In the genomic region with DNA sequence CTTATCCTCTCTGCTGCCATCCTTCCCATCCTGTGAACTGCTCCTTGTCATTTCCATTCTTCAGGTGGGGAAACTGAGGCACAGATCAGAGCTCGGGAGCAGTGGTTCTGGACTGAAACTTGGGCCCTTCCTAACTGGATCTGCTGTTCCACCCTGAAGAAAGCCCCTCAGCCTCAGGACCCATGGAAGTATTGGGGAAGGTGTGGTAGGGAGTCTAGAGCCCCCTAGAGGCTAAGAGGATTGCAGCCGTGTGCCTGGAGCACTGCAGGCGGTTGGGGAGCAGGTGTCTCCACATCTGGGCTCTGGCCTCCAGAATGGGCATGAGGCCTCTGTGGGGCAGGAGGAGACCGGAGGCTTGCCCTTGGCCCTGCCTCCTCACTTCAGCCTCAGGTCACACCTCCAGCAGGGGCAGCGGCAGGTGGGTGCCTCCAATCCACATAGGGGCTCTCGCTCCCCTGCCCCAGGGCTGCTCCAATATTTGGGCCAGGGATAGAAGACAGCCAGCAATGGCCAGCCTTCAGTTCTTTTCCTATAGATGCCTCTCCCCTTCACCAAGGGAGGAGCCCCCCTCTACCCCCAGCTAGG, we compare ENCODE assay signal across 1 cellular context.
TF ChIP-seq lines count a peak whose summit lies in the region.

No MANE protein-coding gene starts in this region.

TF ChIP-seq in HCT116, 20 proteins besides CTCF, POLR2A, EP300 and RAD21 (continued from another document):
- TF ChIP-seq ZBTB33 (IDR thresholded peaks at IDR 0.05; ENCODE audit: extremely low read depth, insufficient replicate concordance, low read length) = no peak
- TF ChIP-seq JUND (IDR thresholded peaks at IDR 0.05) = no peak
- TF ChIP-seq POLR2AphosphoS5 (IDR thresholded peaks at IDR 0.05; ENCODE audit: low read depth, low read length) = no peak
- TF ChIP-seq EZH2phosphoT487 (IDR thresholded peaks at IDR 0.05; ENCODE audit: borderline replicate concordance) = no peak
- no peak for TF ChIP-seq REST (IDR thresholded peaks at IDR 0.05; ENCODE audit: low read depth)
- TF ChIP-seq SRF (IDR thresholded peaks at IDR 0.05; ENCODE audit: low read depth) = no peak
- TF ChIP-seq FOSL1 (IDR thresholded peaks at IDR 0.05; ENCODE audit: low read depth) = no peak
- no peak for TF ChIP-seq TCF7L2 (IDR thresholded peaks at IDR 0.05; ENCODE audit: borderline replicate concordance, extremely low read depth, insufficient read depth, insufficient read length)
- no peak for TF ChIP-seq ATF3 (IDR thresholded peaks at IDR 0.05)
- no peak for TF ChIP-seq ELF1 (IDR thresholded peaks at IDR 0.05; ENCODE audit: borderline replicate concordance, low read depth)
